23 cellular contexts compared by ENCODE assay signal in the genomic region with DNA sequence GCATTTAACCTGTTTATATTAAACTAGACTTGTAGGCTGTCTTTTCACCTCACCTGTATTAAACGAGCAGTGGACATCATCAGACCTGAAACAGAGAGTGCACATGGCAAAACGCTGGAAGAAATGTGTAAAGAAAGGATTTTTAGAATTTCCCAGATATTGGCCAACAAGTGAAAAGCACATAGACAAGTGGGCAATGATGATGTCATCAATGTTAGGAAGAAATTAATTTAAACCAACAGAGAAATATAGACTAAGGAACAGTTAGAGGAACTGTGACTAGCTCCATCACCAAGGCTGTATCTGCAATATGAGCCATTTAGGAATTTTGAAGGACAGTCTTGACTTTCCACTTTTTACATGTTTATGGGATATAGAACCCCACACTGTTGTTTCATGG.
"Had no signal": no experiment of that assay in that cellular context is flagged by ENCODE, and none has a peak within 500 bp of the region (broad histone marks: within the 10 kb centered on the region; RNA-seq: fewer than 3 reads in every experiment).

No MANE protein-coding gene starts in this region.

- H3K4me1 ChIP-seq: esophagus muscularis mucosa, foreskin keratinocyte, gastroesophageal sphincter, heart left ventricle, left lung, lower lobe of right lung had no signal

- H3K9me3 ChIP-seq: esophagus muscularis mucosa, gastroesophageal sphincter, heart left ventricle, left lung, lower lobe of right lung had no signal

- H3K27ac ChIP-seq: coronary artery, dorsolateral prefrontal cortex, esophagus muscularis mucosa, foreskin keratinocyte, gastroesophageal sphincter, heart left ventricle, hepatocyte, left lung, lower lobe of right lung had no signal

- ATAC-seq: foreskin keratinocyte; gastroesophageal sphincter; heart left ventricle; left cardiac atrium; left lung; left ventricle myocardium superior; lower lobe of right lung; naive thymus-derived CD4-positive, alpha-beta T cell had no signal

- H3K4me3 ChIP-seq: coronary artery, dorsolateral prefrontal cortex, esophagus muscularis mucosa, gastroesophageal sphincter, heart left ventricle, hepatocyte, left lung, lower lobe of right lung had no signal

- DNase-seq: dermis blood vessel endothelial cell; dorsolateral prefrontal cortex; effector CD4-positive, alpha-beta T cell; effector memory CD4-positive, alpha-beta T cell; foreskin keratinocyte; heart left ventricle; hypothalamus; immature natural killer cell; islet precursor cell; left cardiac atrium; left lung; left ventricle myocardium superior; lower lobe of right lung; mesendoderm; midbrain; naive thymus-derived CD4-positive, alpha-beta T cell had no signal

- H3K27me3 Mint-ChIP-seq: naive thymus-derived CD4-positive, alpha-beta T cell had no signal

- H3K4me3 Mint-ChIP-seq: immature natural killer cell; naive thymus-derived CD4-positive, alpha-beta T cell had no signal

- H3K27me3 ChIP-seq: dorsolateral prefrontal cortex, esophagus muscularis mucosa, foreskin keratinocyte, gastroesophageal sphincter, heart left ventricle, hepatocyte, left lung had no signal

- H3K36me3 ChIP-seq: lower lobe of right lung had no signal

- H2AFZ ChIP-seq: hepatocyte had no signal

- H3K79me2 ChIP-seq: hepatocyte had no signal

- H3K4me2 ChIP-seq: hepatocyte had no signal

- FAIRE-seq: colon, endothelial cell of umbilical vein, frontal cortex had no signal
